Comparison of ENCODE assay signal across 13 cellular contexts in genomic region chr10:30062090-30062489, GRCh38. TPM values are rescaled to one million over a fixed set of nuclear protein-coding genes. Genes with fewer than 3 reads are reported as not detected.
DNase-seq lines count a peak whose midpoint lies in the region; TF ChIP-seq lines count a peak whose summit lies in the region.
"Had no signal": no experiment of that assay in that cellular context is flagged by ENCODE, and none has a peak within 500 bp of the region (broad histone marks: within the 10 kb centered on the region; RNA-seq: fewer than 3 reads in every experiment).

No MANE protein-coding gene starts in this region.

- no peaks in the 10 kb centered on the region for H3K4me1 ChIP-seq in BE2C

- in situ Hi-C loops in astrocyte of the spinal cord (cut with HindIII; ENCODE audit: low sequenced_read_pairs): no loop called here

- no peaks in the 10 kb centered on the region for H3K36me3 ChIP-seq in BE2C

- BruUV-seq in Calu3 (replicated peaks; lab: Mats Ljungman, UMichigan): no TSS peak

- TF ChIP-seq CTCF in astrocyte of the spinal cord (IDR thresholded peaks at IDR 0.05; ENCODE audit: low read depth, low read length): no peak
- no peak for TF ChIP-seq CTCF in BE2C (IDR thresholded peaks at IDR 0.05; ENCODE audit: low read depth, low read length)
- no peak for TF ChIP-seq CTCF in Calu3 (IDR thresholded peaks at IDR 0.05; ENCODE audit: unreplicated experiment)

- no peaks in the 10 kb centered on the region for H3K9me3 ChIP-seq in BE2C

- H3K36me3 Mint-ChIP-seq in Calu3 (ENCODE audit: insufficient read depth, unreplicated experiment): peaks cover 9% of the 10 kb centered on the region

- H3K4me3 ChIP-seq in astrocyte of the spinal cord (ENCODE audit: low read depth, low read length): no peak overlapping the region
- no peak overlapping the region for H3K4me3 ChIP-seq in BE2C (ENCODE audit: low read depth, low read length)

- H3K9me3 Mint-ChIP-seq in Calu3 (ENCODE audit: low read depth, unreplicated experiment): no peaks in the 10 kb centered on the region
- H3K9me3 Mint-ChIP-seq: CD4-positive, alpha-beta T cell had no signal

- H3K4me3 Mint-ChIP-seq in Calu3 (ENCODE audit: low read depth, unreplicated experiment): no peak overlapping the region
- H3K4me3 Mint-ChIP-seq: CD4-positive, alpha-beta T cell had no signal

- H3K27me3 Mint-ChIP-seq in Calu3 (ENCODE audit: unreplicated experiment): peaks cover 43% of the 10 kb centered on the region

- DNase-seq in AML-193 (lab: John Stamatoyannopoulos, UW) (peak; percentile 31 to 32), LHCN-M2 (ENCODE audit: low read depth) (peak; percentile 57), astrocyte of the spinal cord (ENCODE audit: low read depth, low spot score) (peak; percentile 79), kidney tubule cell (ENCODE audit: low spot score) (peak; percentile 26), NCI-H1436 (lab: John Stamatoyannopoulos, UW) (no peak), ureter (ENCODE audit: low spot score) (no peak), BE2C (no peak), Calu3 (no peak)
- DNase-seq: activated CD4-positive, alpha-beta T cell treated with anti-CD3 and anti-CD28 coated beads, Interleukin-2, amount 50 U/mL, for 4 hours; anterior cingulate cortex; CD4-positive, alpha-beta T cell; MM.1S; SHP77 had no signal

- CTCF ChIA-PET in Calu3 (lab: Charles Lee): no interaction called here

- no peak overlapping the region for H3K27ac Mint-ChIP-seq in Calu3 (ENCODE audit: unreplicated experiment)
- H3K27ac Mint-ChIP-seq: CD4-positive, alpha-beta T cell had no signal

- intact Hi-C loops in Calu3 (cut with micrococcal nuclease; ENCODE audit: unreplicated experiment): no loop called here

- H3K27me3 ChIP-seq in BE2C: peaks cover 21% of the 10 kb centered on the region

- H3K4me1 Mint-ChIP-seq in Calu3 (ENCODE audit: low read depth, unreplicated experiment): peaks cover 21% of the 10 kb centered on the region

RNA-seq across cellular contexts. Expression of gene JCAD, which starts 2.7 kb away (rescaled TPM):
- total RNA-seq in LHCN-M2 (2014; rRNA removed) (12.1 and 12.8 TPM in 2 replicates), ureter (22.7 TPM), Calu3 (2022) (0.54 and 0.66 TPM in 2 replicates)
- 12.1 TPM for polyA plus RNA-seq in LHCN-M2 (2012)
- 0.42 TPM for polyA plus RNA-seq in BE2C (2012; ENCODE audit: insufficient read depth, insufficient read length, low read depth)
- total RNA-seq: CD4-positive, alpha-beta T cell had no signal

Comparison
In these comparisons a context has a peak if more than half of its experiments do, and no peak if none do; other contexts are left out.
1. DNase-seq: peak in AML-193 (2 of 2), LHCN-M2 (single experiment), astrocyte of the spinal cord (single experiment) and kidney tubule cell (single experiment); none in NCI-H1436 (single experiment), ureter (single experiment), BE2C (single experiment) and Calu3 (single experiment).